Comparison of ENCODE assay signal across 13 cellular contexts in the genomic region with DNA sequence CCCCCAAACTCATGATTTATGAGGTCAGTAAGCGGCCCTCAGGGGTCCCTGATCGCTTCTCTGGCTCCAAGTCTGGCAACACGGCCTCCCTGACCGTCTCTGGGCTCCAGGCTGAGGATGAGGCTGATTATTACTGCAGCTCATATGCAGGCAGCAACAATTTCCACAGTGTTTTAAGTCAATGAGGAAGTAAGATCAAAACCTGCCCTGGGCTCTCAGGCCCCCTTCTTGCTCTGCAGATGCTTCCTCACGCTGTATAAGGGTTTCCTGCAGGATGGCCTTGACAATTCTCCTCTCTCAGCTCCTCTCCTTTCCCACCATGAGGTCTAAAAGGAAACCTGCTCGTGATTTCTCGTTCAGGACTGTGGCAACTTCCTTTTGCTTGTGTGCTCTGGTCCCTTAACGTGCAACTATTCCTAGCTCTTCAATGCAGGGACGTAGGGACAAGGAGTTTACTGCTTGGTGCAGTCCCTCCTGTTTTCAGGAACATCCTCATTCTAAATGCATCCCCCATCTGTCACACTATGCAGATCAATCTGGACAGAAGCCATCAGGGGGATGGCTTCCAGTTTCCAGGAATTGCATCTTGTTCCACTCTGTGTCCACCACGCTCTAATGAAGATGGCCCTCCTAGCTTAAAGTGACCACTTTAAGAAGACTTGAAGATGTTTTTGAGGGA.
DNase-seq lines count a peak whose midpoint lies in the region; ATAC-seq, FAIRE-seq and TF ChIP-seq lines count a peak whose summit lies in the region.
"Had no signal": no experiment of that assay in that cellular context is flagged by ENCODE, and none has a peak within 500 bp of the region (broad histone marks: within the 10 kb centered on the region; RNA-seq: fewer than 3 reads in every experiment).

No MANE protein-coding gene starts in this region.

- TF ChIP-seq POLR2A in GM12892 (IDR thresholded peaks at IDR 0.05; ENCODE audit: low read depth, low read length) = no peak

- POLR2A ChIA-PET in WTC11 (lab: Charles Lee) = no interaction called here

- no peak overlapping the region for H3K4me3 Mint-ChIP-seq in WTC11
- H3K4me3 Mint-ChIP-seq in memory B cell = peak overlapping the region; percentile 53
- no peak overlapping the region for H3K4me3 Mint-ChIP-seq in type B pancreatic cell

- H3K36me3 Mint-ChIP-seq in WTC11 = no peaks in the 10 kb centered on the region
- H3K36me3 Mint-ChIP-seq in memory B cell = no peaks in the 10 kb centered on the region
- no peaks in the 10 kb centered on the region for H3K36me3 Mint-ChIP-seq in type B pancreatic cell

- no peaks in the 10 kb centered on the region for H3K4me1 Mint-ChIP-seq in WTC11
- peaks cover 35% of the 10 kb centered on the region for H3K4me1 Mint-ChIP-seq in memory B cell
- H3K4me1 Mint-ChIP-seq in type B pancreatic cell (ENCODE audit: unreplicated experiment) = no peaks in the 10 kb centered on the region

- H3K27ac Mint-ChIP-seq in WTC11 = peak overlapping the region; percentile 27; the same call in 1 of the 2 replicates
- no peak overlapping the region for H3K27ac Mint-ChIP-seq in memory B cell
- no peak overlapping the region for H3K27ac Mint-ChIP-seq in type B pancreatic cell

- TF ChIP-seq CTCF in WTC11 (IDR thresholded peaks at IDR 0.05) (no peak), type B pancreatic cell (conservative IDR thresholded peaks at IDR 0.05) (no peak)

- CTCF ChIA-PET in WTC11 (lab: Charles Lee) = interaction anchor here (1.0 to 2.5 kb wide), 9 partner anchors 13 to 131 kb away, joined by 3 to 11 read pairs (median 4); no protein-coding TSS in a partner anchor

- H3K27me3 Mint-ChIP-seq in WTC11 (ENCODE audit: low read depth) = peaks cover 94% of the 10 kb centered on the region
- peaks cover 7% of the 10 kb centered on the region for H3K27me3 Mint-ChIP-seq in memory B cell
- H3K27me3 Mint-ChIP-seq in type B pancreatic cell = peaks cover 24% of the 10 kb centered on the region

- DNase-seq in NOMO-1 (lab: John Stamatoyannopoulos, UW; ENCODE audit: unreplicated experiment in 2 of 2) (peak; percentile 51 to 76), NOMO-1 treated with dmso at 0.1 percent for 144 hours (lab: John Stamatoyannopoulos, UW; ENCODE audit: unreplicated experiment) (no peak), GM12892 (ENCODE audit: insufficient read length) (no peak), WTC11 (ENCODE audit: low spot score) (no peak), memory B cell (ENCODE audit: low spot score in 2 of 2) (no peak), type B pancreatic cell (ENCODE audit: extremely low spot score, unreplicated experiment) (no peak), globus pallidus (ENCODE audit: low spot score) (no peak)
- no peak for DNase-seq in central memory CD4-positive, alpha-beta T cell
- DNase-seq: mesendoderm, NCI-H1092 treated with DMSO at 0.1 percent for 48 hours had no signal

- peak; percentile 79 for FAIRE-seq in GM12892 (lab: Jason Lieb, UNC)
- FAIRE-seq: colon, pancreas had no signal

- no peaks in the 10 kb centered on the region for H3K9me3 Mint-ChIP-seq in WTC11
- no peaks in the 10 kb centered on the region for H3K9me3 Mint-ChIP-seq in memory B cell
- no peaks in the 10 kb centered on the region for H3K9me3 Mint-ChIP-seq in type B pancreatic cell

- ATAC-seq in WTC11 (no peak), memory B cell (ENCODE audit: low read depth) (peak; percentile 69)
- ATAC-seq: pancreas, Right ventricle myocardium inferior had no signal

TF ChIP-seq in WTC11, 78 proteins besides CTCF, POLR2A, EP300 and RAD21:
- TF ChIP-seq, protein P1, sequence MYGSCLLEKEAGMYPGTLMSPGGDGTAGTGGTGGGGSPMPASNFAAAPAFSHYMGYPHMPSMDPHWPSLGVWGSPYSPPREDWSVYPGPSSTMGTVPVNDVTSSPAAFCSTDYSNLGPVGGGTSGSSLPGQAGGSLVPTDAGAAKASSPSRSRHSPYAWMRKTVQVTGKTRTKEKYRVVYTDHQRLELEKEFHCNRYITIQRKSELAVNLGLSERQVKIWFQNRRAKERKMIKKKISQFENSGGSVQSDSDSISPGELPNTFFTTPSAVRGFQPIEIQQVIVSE (CRISPR knock-in tag; IDR thresholded peaks at IDR 0.05; ENCODE audit: borderline replicate concordance) = no peak
- TF ChIP-seq HMGA2 (CRISPR knock-in tag; IDR thresholded peaks at IDR 0.05) (no peak), HMGXB4 (CRISPR knock-in tag; IDR thresholded peaks at IDR 0.05) (no peak), ZSCAN18 (CRISPR knock-in tag; IDR thresholded peaks at IDR 0.05) (no peak)

Comparison
In these comparisons a context has a peak if more than half of its experiments do, and no peak if none do; other contexts are left out.
1. DNase-seq: peak in NOMO-1 (2 of 2); none in NOMO-1 treated with dmso at 0.1 percent for 144 hours (single experiment), GM12892 (single experiment), WTC11 (single experiment), memory B cell (0 of 2), type B pancreatic cell (single experiment), globus pallidus (single experiment) and central memory CD4-positive, alpha-beta T cell (single experiment).